In genomic region chr18:62526098-62527025, GRCh38 we compare ENCODE assay signal across 8 cellular contexts. TPM values are rescaled to one million over a fixed set of nuclear protein-coding genes. Genes with fewer than 3 reads are reported as not detected.
DNase-seq lines count a peak whose midpoint lies in the region; ATAC-seq, FAIRE-seq and TF ChIP-seq lines count a peak whose summit lies in the region.

No MANE protein-coding gene starts in this region.

- H3K4me3 ChIP-seq in kidney (ENCODE audit: low read length in 2 of 2): peak overlapping the region; percentile 95 to 97

- ATAC-seq in HG02642 (IDR thresholded peaks at IDR 0.05; ENCODE audit: poor library complexity, unreplicated experiment) (peak; percentile 9), HG02763 (IDR thresholded peaks at IDR 0.05; ENCODE audit: unreplicated experiment) (no peak)

- H3K27ac ChIP-seq in kidney (ENCODE audit: low read depth in 2 of 2, low read length in 2 of 2): peak overlapping the region; percentile 99

- peak; percentile 90 for DNase-seq in ELR (ENCODE audit: low read depth)
- DNase-seq in NCI-H2171 treated with DMSO at 0.1 percent for 48 hours (lab: John Stamatoyannopoulos, UW): peak; percentile 66
- peak; percentile 45 for DNase-seq in activated CD4-positive, CD25-positive, alpha-beta regulatory T cell treated with anti-CD3 and anti-CD28 coated beads, Interleukin-2, amount 50 U/mL, for 16 hours (ENCODE audit: low read depth, low spot score)
- DNase-seq in cerebellar cortex (ENCODE audit: low spot score): peak; percentile 67
- peak; percentile 94 for DNase-seq in kidney
- DNase-seq in stimulated activated CD4-positive, alpha-beta T cell treated with anti-CD3 and anti-CD28 coated beads, Interleukin-12 subunit alpha, Interleukin-12 subunit beta, amount 100 ng/mL, for 48 hours (ENCODE audit: low read depth in 2 of 3, low spot score in 1 of 3): peak; percentile 49 to 68 (median 67)

- no peaks in the 10 kb centered on the region for H3K9me3 ChIP-seq in kidney (ENCODE audit: control insufficient read depth in 1 of 2, low read length in 2 of 2)

- no peak for TF ChIP-seq CTCF in kidney (IDR thresholded peaks at IDR 0.05; ENCODE audit: borderline replicate concordance, extremely low read depth, insufficient read depth)

- H3K9ac ChIP-seq in kidney (ENCODE audit: low read length in 2 of 2): peak overlapping the region; percentile 95 to 98

- H3K36me3 ChIP-seq in kidney (ENCODE audit: control insufficient read depth in 1 of 2, insufficient read depth in 2 of 2, low read length in 2 of 2): no peaks in the 10 kb centered on the region

- FAIRE-seq in kidney (lab: Jason Lieb, UNC): no peak

- peaks cover 5 to 25% of the 10 kb centered on the region in 2 donors for H3K4me1 ChIP-seq in kidney (ENCODE audit: control insufficient read depth in 1 of 2, insufficient read depth in 1 of 2, low read depth in 1 of 2, low read length in 2 of 2)

- intact Hi-C loops in kidney (cut with DNase I): no loop called here

RNA-seq across cellular contexts. Expression of gene ZCCHC2, which starts 3.5 kb away (rescaled TPM):
- 22.1 TPM for total RNA-seq in kidney
- 5.5 TPM for polyA plus RNA-seq in kidney (ENCODE audit: insufficient read depth, low read depth, low replicate concordance)
